13 cellular contexts compared by ENCODE assay signal in the genomic region with DNA sequence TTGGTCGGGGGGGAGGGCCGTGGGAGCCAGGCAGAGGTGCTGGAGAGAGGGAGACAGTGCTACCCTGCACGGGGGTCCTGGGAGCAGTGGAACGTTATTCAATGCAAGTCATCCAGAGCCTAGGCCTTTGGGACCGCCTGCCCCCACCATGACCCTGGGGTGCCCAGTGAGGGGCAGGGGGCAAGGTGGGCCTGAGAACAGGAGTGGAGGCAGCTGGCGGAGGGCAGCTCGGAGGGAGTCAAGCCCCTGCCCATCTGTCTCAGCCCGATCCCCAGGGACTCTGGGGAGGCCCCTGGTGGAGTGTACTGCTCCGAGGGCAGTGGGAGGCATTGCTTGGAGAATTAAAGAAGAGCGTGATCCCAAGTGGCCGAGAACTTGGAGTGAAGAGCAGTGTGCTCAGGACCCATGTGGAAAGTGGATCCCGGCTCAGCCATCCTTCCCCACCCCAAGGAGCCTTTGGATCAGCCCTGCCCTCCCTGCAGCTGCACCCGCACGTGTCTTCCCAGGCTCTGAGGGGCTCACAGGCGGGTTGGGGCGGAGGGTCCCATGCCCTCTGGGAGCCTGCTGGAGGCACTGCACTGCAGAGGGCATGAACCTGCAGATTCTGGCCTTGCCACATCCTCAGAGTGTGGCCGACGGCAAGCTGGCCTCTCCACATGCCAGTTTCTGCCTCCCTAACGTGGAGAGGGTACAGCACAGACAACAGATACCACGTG. TPM values are rescaled to one million over a fixed set of nuclear protein-coding genes. Genes with fewer than 3 reads are reported as not detected.
DNase-seq lines count a peak whose midpoint lies in the region; ATAC-seq and TF ChIP-seq lines count a peak whose summit lies in the region.
"Had no signal": no experiment of that assay in that cellular context is flagged by ENCODE, and none has a peak within 500 bp of the region (broad histone marks: within the 10 kb centered on the region; RNA-seq: fewer than 3 reads in every experiment).

No MANE protein-coding gene starts in this region.

- H3K23ac ChIP-seq in neuronal stem cell (ENCODE audit: low read depth, low read length, poor library complexity), result peak overlapping the region; percentile 52

- no peak for ATAC-seq in HG02623 (IDR thresholded peaks at IDR 0.05; ENCODE audit: unreplicated experiment)

- H3K4me3 ChIP-seq in H7 (ENCODE audit: insufficient read depth, low read depth, low read length) (no peak overlapping the region), neuronal stem cell (ENCODE audit: low read length in 2 of 2) (peak overlapping the region in 1 of 2 donors; percentile 36)
- H3K4me3 ChIP-seq: mucosa of descending colon, testis had no signal

- H2AK5ac ChIP-seq in neuronal stem cell (ENCODE audit: low read depth, low read length), result peak overlapping the region; percentile 90

- H2BK12ac ChIP-seq in neuronal stem cell (ENCODE audit: low read length), result peak overlapping the region; percentile 33

- no peak overlapping the region for H3K14ac ChIP-seq in neuronal stem cell (ENCODE audit: low read length)

- peak overlapping the region; percentile 54 for H2BK5ac ChIP-seq in neuronal stem cell (ENCODE audit: low read length)

- H3K9me3 Mint-ChIP-seq in dendritic cell treated with granulocyte-macrophage colony-stimulating factor and Interleukin-4, amounts not matched to agents 40 ng/mL and 50 ng/mL, for 4 days, result no peaks in the 10 kb centered on the region

- peak overlapping the region; percentile 12 for H3K27ac Mint-ChIP-seq in dendritic cell treated with granulocyte-macrophage colony-stimulating factor and Interleukin-4, amounts not matched to agents 40 ng/mL and 50 ng/mL, for 4 days

- no peak overlapping the region for H3K4ac ChIP-seq in neuronal stem cell (ENCODE audit: low read length)

- no peak for TF ChIP-seq CTCF in C4-2B (conservative IDR thresholded peaks at IDR 0.05)

- no peak overlapping the region for H4K8ac ChIP-seq in neuronal stem cell (ENCODE audit: low read depth, low read length)

- H2BK15ac ChIP-seq in neuronal stem cell (ENCODE audit: low read length), result peak overlapping the region; percentile 40

- H2BK120ac ChIP-seq in neuronal stem cell (ENCODE audit: low read depth, low read length), result peak overlapping the region; percentile 29

- H3K79me1 ChIP-seq in neuronal stem cell (ENCODE audit: low read depth, low read length), result no peaks in the 10 kb centered on the region

- H3K27me3 ChIP-seq in H7 (ENCODE audit: control insufficient read depth, insufficient read depth, low read length) (no peaks in the 10 kb centered on the region), neuronal stem cell (ENCODE audit: control insufficient read depth in 3 of 3, insufficient read depth in 3 of 3, low read depth in 1 of 3, low read length in 3 of 3) (peaks cover 0 to 7% (median 0%) of the 10 kb centered on the region in 3 experiments)
- H3K27me3 ChIP-seq: testis had no signal

- peaks cover 25% of the 10 kb centered on the region for H3K4me1 Mint-ChIP-seq in dendritic cell treated with granulocyte-macrophage colony-stimulating factor and Interleukin-4, amounts not matched to agents 40 ng/mL and 50 ng/mL, for 4 days (ENCODE audit: low read depth)

- peaks cover 0 to 6% of the 10 kb centered on the region in 2 donors for H3K9me3 ChIP-seq in neuronal stem cell (replicated peaks in 1 of 2; ENCODE audit: control insufficient read depth in 2 of 2, insufficient read depth in 1 of 2, low read depth in 1 of 2, low read length in 2 of 2)
- H3K9me3 ChIP-seq: mucosa of descending colon, testis had no signal

- H3K27ac ChIP-seq in C4-2B (peak overlapping the region; percentile 52), neuronal stem cell (replicated peaks; ENCODE audit: low read length) (no peak overlapping the region)
- H3K27ac ChIP-seq: testis had no signal

- no peak overlapping the region for H3K4me2 ChIP-seq in neuronal stem cell (ENCODE audit: insufficient read depth, low read length, poor library complexity, severe bottlenecking)

- no peak overlapping the region for H3K4me3 Mint-ChIP-seq in dendritic cell treated with granulocyte-macrophage colony-stimulating factor and Interleukin-4, amounts not matched to agents 40 ng/mL and 50 ng/mL, for 4 days

- no peak overlapping the region for H2AFZ ChIP-seq in neuronal stem cell (ENCODE audit: low read length)

- intact Hi-C loops in dendritic cell treated with granulocyte-macrophage colony-stimulating factor and Interleukin-4, amounts not matched to agents 40 ng/mL and 50 ng/mL, for 4 days (cut with micrococcal nuclease), result no loop called here

- H3K36me3 Mint-ChIP-seq in dendritic cell treated with granulocyte-macrophage colony-stimulating factor and Interleukin-4, amounts not matched to agents 40 ng/mL and 50 ng/mL, for 4 days (ENCODE audit: low read depth), result no peaks in the 10 kb centered on the region

- no CpG with 5 or more reads among the region's 20 CpGs for WGBS in neuronal stem cell (ENCODE audit: extremely low coverage in 2 of 2, insufficient read length in 2 of 2, insufficient replicate concordance in 1 of 2), 2 donors

- peaks cover 6% of the 10 kb centered on the region for H3K27me3 Mint-ChIP-seq in dendritic cell treated with granulocyte-macrophage colony-stimulating factor and Interleukin-4, amounts not matched to agents 40 ng/mL and 50 ng/mL, for 4 days

- no peak overlapping the region for H3K9ac ChIP-seq in neuronal stem cell (ENCODE audit: low read depth, low read length, poor library complexity)

- peak overlapping the region; percentile 89 for H3K18ac ChIP-seq in neuronal stem cell (ENCODE audit: low read length)

- no peaks in the 10 kb centered on the region for H3K36me3 ChIP-seq in H7 (replicated peaks; ENCODE audit: control insufficient read depth, insufficient read depth, low read length)
- no peaks in the 10 kb centered on the region for H3K36me3 ChIP-seq in neuronal stem cell (replicated peaks in 1 of 2; ENCODE audit: control insufficient read depth in 2 of 2, insufficient read depth in 2 of 2, low read length in 2 of 2)

- H3K4me1 ChIP-seq in neuronal stem cell (ENCODE audit: control insufficient read depth in 2 of 2, insufficient read depth in 1 of 2, low read depth in 1 of 2, low read length in 2 of 2), result peaks cover 14 to 26% of the 10 kb centered on the region in 2 donors

- DNase-seq in H7, result peak; percentile 67
- no peak for DNase-seq in neuronal stem cell (ENCODE audit: low spot score)
- no peak for DNase-seq in mucosa of gallbladder (ENCODE audit: low spot score)
- DNase-seq in activated T-cell treated with anti-CD3 and anti-CD28 coated beads, Interleukin-2, amount 50 U/mL, for 1 hour, result no peak
- no peak for DNase-seq in nucleus accumbens (lab: John Stamatoyannopoulos, UW)
- DNase-seq: CD8-positive, alpha-beta memory T cell; NCI-H187 treated with DMSO at 0.1 percent for 48 hours; NCI-H526 treated with DMSO at 0.1 percent for 48 hours; testis had no signal

- no peak overlapping the region for H4K91ac ChIP-seq in neuronal stem cell (ENCODE audit: low read depth, low read length, poor library complexity)

RNA-seq across cellular contexts. Expression of a gene that starts 34.0 kb away (rescaled TPM):
- total RNA-seq in H7 (2014; rRNA removed; shearing (Covaris generic)), result 0.28 and 0.67 TPM in 2 replicates
- polyA plus RNA-seq in neuronal stem cell (2013, experiment 1 of 2), result 0.26 TPM
- 0.36 TPM for polyA plus RNA-seq in neuronal stem cell (2013, experiment 2 of 2)
- total RNA-seq in mucosa of gallbladder, result 0.40 TPM
- polyA plus RNA-seq: CD8-positive, alpha-beta memory T cell had no signal
